Comparison of ENCODE assay signal across 8 cellular contexts in genomic region chr3:25033407-25034029, GRCh38.
DNase-seq lines count a peak whose midpoint lies in the region; ATAC-seq and TF ChIP-seq lines count a peak whose summit lies in the region.

No MANE protein-coding gene starts in this region.

- no peaks in the 10 kb centered on the region for H4K20me1 ChIP-seq in MM.1S (ENCODE audit: insufficient read depth, low read length)

- POLR2A ChIA-PET in GM10248 (lab: Yijun Ruan, JAX) (no interaction called here), WTC11 (lab: Charles Lee) (no interaction called here)

- H3K27me3 ChIP-seq in MM.1S (replicated peaks; ENCODE audit: insufficient read depth, low read length) = no peaks in the 10 kb centered on the region
- no peaks in the 10 kb centered on the region for H3K27me3 ChIP-seq in right atrium auricular region

- H3K9me3 ChIP-seq in MM.1S (replicated peaks; ENCODE audit: insufficient read depth, low read length) (no peaks in the 10 kb centered on the region), right atrium auricular region (no peaks in the 10 kb centered on the region)

- H3K4me1 Mint-ChIP-seq in HFFc6 (ENCODE audit: low read depth) = peaks cover 15% of the 10 kb centered on the region; the same call in 1 of the 2 replicates
- H3K4me1 Mint-ChIP-seq in WTC11 = no peaks in the 10 kb centered on the region

- H3K9me3 Mint-ChIP-seq in HFFc6 = peaks cover 21% of the 10 kb centered on the region; the same call in 1 of the 2 replicates
- no peaks in the 10 kb centered on the region for H3K9me3 Mint-ChIP-seq in WTC11

- CTCF ChIA-PET in GM10248 (lab: Yijun Ruan, JAX) = interaction anchor here (0.8 to 4.4 kb wide), 29 partner anchors 9 to 464 kb away, joined by 3 to 35 read pairs (median 4); no protein-coding TSS in a partner anchor
- CTCF ChIA-PET in WTC11 (lab: Charles Lee) = interaction anchor here (0.6 to 4.0 kb wide), 53 partner anchors 9 to 560 kb away, joined by 3 to 31 read pairs (median 3); no protein-coding TSS in a partner anchor

- H3K4me2 ChIP-seq in MM.1S (ENCODE audit: low read depth, low read length) = no peak overlapping the region

- H3K27ac Mint-ChIP-seq in HFFc6 (no peak overlapping the region), WTC11 (no peak overlapping the region)

- H3K4me3 ChIP-seq in MM.1S (ENCODE audit: low read length) = no peak overlapping the region
- no peak overlapping the region for H3K4me3 ChIP-seq in right atrium auricular region

- H3K36me3 ChIP-seq in MM.1S (replicated peaks; ENCODE audit: insufficient read depth, low read length) = no peaks in the 10 kb centered on the region
- H3K36me3 ChIP-seq in right atrium auricular region = no peaks in the 10 kb centered on the region

- no peaks in the 10 kb centered on the region for H3K36me3 Mint-ChIP-seq in HFFc6 (ENCODE audit: low read depth)
- H3K36me3 Mint-ChIP-seq in WTC11 = no peaks in the 10 kb centered on the region

- H2AFZ ChIP-seq in MM.1S (ENCODE audit: low read length) = no peak overlapping the region

- H3K9me2 ChIP-seq in MM.1S (replicated peaks; ENCODE audit: insufficient read depth, low read length) = no peaks in the 10 kb centered on the region

- DNase-seq in A172 (ENCODE audit: low spot score) = peak; percentile 22
- DNase-seq in GM10248 (ENCODE audit: extremely low spot score) = peak; percentile 37
- DNase-seq in HFFc6 = no peak
- peak; percentile 52 for DNase-seq in MM.1S
- peak; percentile 59 for DNase-seq in WTC11 (ENCODE audit: low spot score)
- DNase-seq in right atrium auricular region (ENCODE audit: low spot score) = no peak
- peak; percentile 28 for DNase-seq in stimulated activated CD8-positive, alpha-beta memory T cell treated with anti-CD3 and anti-CD28 coated beads, Interleukin-4, amount 100 ng/mL, for 48 hours

- no peaks in the 10 kb centered on the region for H3K79me2 ChIP-seq in MM.1S (ENCODE audit: low read length)

- H3K27ac ChIP-seq in MM.1S (ENCODE audit: low read length) (no peak overlapping the region), right atrium auricular region (no peak overlapping the region)

- no peaks in the 10 kb centered on the region for H3K4me1 ChIP-seq in MM.1S (ENCODE audit: low read length)
- H3K4me1 ChIP-seq in right atrium auricular region = peaks cover 0 to 26% of the 10 kb centered on the region in 2 donors

- H3K4me3 Mint-ChIP-seq in HFFc6 (no peak overlapping the region), WTC11 (no peak overlapping the region)

- H3K9ac ChIP-seq in MM.1S (ENCODE audit: low read length) = no peak overlapping the region

- TF ChIP-seq CTCF in GM10248 (IDR thresholded peaks at IDR 0.05; ENCODE audit: control extremely low read depth, extremely low read depth, low read depth, missing control alignments) (peak; percentile 39), HFFc6 (IDR thresholded peaks at IDR 0.05) (peak; percentile 58), MM.1S (IDR thresholded peaks at IDR 0.05; ENCODE audit: low read length) (peak; percentile 44), WTC11 (IDR thresholded peaks at IDR 0.05) (peak; percentile 62), right atrium auricular region (IDR thresholded peaks at IDR 0.05) (peak; percentile 39 to 73)

- H3F3A ChIP-seq in MM.1S (ENCODE audit: insufficient read depth, low read length) = no peaks in the 10 kb centered on the region

- peaks cover 1% of the 10 kb centered on the region; the same call in 1 of the 2 replicates for H3K27me3 Mint-ChIP-seq in HFFc6 (ENCODE audit: insufficient read depth)
- no peaks in the 10 kb centered on the region for H3K27me3 Mint-ChIP-seq in WTC11 (ENCODE audit: low read depth)

- ATAC-seq in WTC11 = peak; percentile 94
- no peak for ATAC-seq in HG02840 (IDR thresholded peaks at IDR 0.05; ENCODE audit: low FRiP score, unreplicated experiment)

TF ChIP-seq in WTC11, 78 proteins besides CTCF, POLR2A, EP300 and RAD21 (continues in another document):
- TF ChIP-seq ZNF281 (CRISPR knock-in tag; IDR thresholded peaks at IDR 0.05) = no peak
- TF ChIP-seq ZNF423 (CRISPR knock-in tag; IDR thresholded peaks at IDR 0.05) = no peak
- TF ChIP-seq ATF3 (CRISPR knock-in tag; conservative IDR thresholded peaks at IDR 0.05) = no peak
- no peak for TF ChIP-seq E2F4 (CRISPR knock-in tag; IDR thresholded peaks at IDR 0.05; ENCODE audit: borderline replicate concordance, low read depth)
- no peak for TF ChIP-seq GRHL2 (CRISPR knock-in tag; IDR thresholded peaks at IDR 0.05; ENCODE audit: insufficient replicate concordance, severe bottlenecking)
- TF ChIP-seq ATF6 (CRISPR knock-in tag; IDR thresholded peaks at IDR 0.05) = no peak
- no peak for TF ChIP-seq CREB1 (CRISPR knock-in tag; IDR thresholded peaks at IDR 0.05)
- TF ChIP-seq NFATC4 (CRISPR knock-in tag; IDR thresholded peaks at IDR 0.05) = no peak
- TF ChIP-seq E2F1 (CRISPR knock-in tag; IDR thresholded peaks at IDR 0.05) = no peak
- no peak for TF ChIP-seq CBFB (CRISPR knock-in tag; IDR thresholded peaks at IDR 0.05; ENCODE audit: low read depth)
- TF ChIP-seq TCF7 (CRISPR knock-in tag; IDR thresholded peaks at IDR 0.05; ENCODE audit: low read depth) = no peak
- no peak for TF ChIP-seq ZNF232 (CRISPR knock-in tag; IDR thresholded peaks at IDR 0.05)
- no peak for TF ChIP-seq TEAD4 (CRISPR knock-in tag; IDR thresholded peaks at IDR 0.05)

Comparison
In these comparisons a context has a peak if more than half of its experiments do, and no peak if none do; other contexts are left out.
1. DNase-seq: peak in A172 (single experiment), GM10248 (single experiment), MM.1S (single experiment), WTC11 (single experiment) and stimulated activated CD8-positive, alpha-beta memory T cell treated with anti-CD3 and anti-CD28 coated beads, Interleukin-4, amount 100 ng/mL, for 48 hours (single experiment); none in HFFc6 (single experiment) and right atrium auricular region (single experiment).
2. Peak in every context shown above with its lines, with median percentiles within 50 percentile points of each other: CTCF ChIP-seq.